In the genomic region with DNA sequence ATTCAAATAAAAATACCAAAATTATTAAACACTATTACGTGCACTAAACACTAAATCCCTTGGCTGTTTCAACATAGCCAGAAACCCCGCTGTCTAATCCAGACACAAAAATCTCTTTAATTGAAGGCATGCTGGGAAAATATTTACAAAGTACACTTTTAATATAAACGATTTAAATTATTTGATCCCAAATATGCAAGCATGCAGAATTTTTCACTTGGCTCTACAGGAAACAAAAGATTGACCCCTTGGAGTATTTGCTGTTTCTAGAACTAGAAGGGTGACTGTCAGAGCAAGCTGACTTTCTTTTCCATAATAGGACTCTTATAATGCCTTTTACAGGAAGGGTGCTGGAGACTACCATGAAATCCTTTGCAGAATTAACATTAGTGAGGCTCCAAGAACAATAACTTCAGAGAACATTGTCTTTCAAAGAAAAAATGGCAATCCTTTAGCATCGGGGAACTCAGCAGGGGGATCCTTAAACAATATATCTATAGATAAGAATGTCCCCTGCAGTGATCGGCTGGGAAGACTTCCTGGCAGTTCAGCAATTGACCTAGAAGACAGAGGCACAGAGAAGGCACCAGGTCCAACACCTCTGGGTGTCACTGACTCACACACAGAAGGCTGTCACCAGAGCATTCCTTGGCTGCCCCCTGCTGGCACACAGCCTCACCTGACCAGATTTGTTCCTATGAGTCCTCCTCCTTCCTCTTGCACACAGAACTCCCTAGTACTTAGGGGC, we compare ENCODE assay signal across 7 cellular contexts. TPM values are rescaled to one million over a fixed set of nuclear protein-coding genes. Genes with fewer than 3 reads are reported as not detected.
DNase-seq lines count a peak whose midpoint lies in the region; TF ChIP-seq lines count a peak whose summit lies in the region.

No MANE protein-coding gene starts in this region.

- peaks cover 28% of the 10 kb centered on the region for H3K79me2 ChIP-seq in Karpas-422 (ENCODE audit: low read length)

- TF ChIP-seq POLR2A in adrenal gland (IDR thresholded peaks at IDR 0.05): no peak

- intact Hi-C loops in adrenal gland (cut with DNase I): loop anchor here (2.0 to 5.0 kb wide), 2 partner anchors 180 to 182 kb away; no protein-coding TSS in a partner anchor

- H3K4me2 ChIP-seq in Karpas-422 (ENCODE audit: low read depth, low read length, poor library complexity, severe bottlenecking): no peak overlapping the region

- WGBS in adrenal gland, 4 donors: 59 to 70% (median 65%) methylated on average over 5 of the region's 5 CpGs

- H3K27ac ChIP-seq in Karpas-422 (ENCODE audit: low read length) (no peak overlapping the region), adrenal gland (no peak overlapping the region)

- no peaks in the 10 kb centered on the region for H4K20me1 ChIP-seq in Karpas-422 (ENCODE audit: insufficient read depth, low read depth, low read length)

- DNase-seq in GM12865 (ENCODE audit: low read depth): peak; percentile 82
- peak; percentile 57 for DNase-seq in H4 (ENCODE audit: low spot score)
- peak; percentile 87 for DNase-seq in Karpas-422
- peak; percentile 47 for DNase-seq in SKM-1 treated with dmso at 0.1 percent for 144 hours (lab: John Stamatoyannopoulos, UW; ENCODE audit: unreplicated experiment)
- DNase-seq in adrenal gland: peak; percentile 82 to 95 (median 89)
- peak; percentile 7 for DNase-seq in iPS DF 4.7 (ENCODE audit: extremely low read depth, low spot score)
- DNase-seq in stimulated activated CD4-positive, alpha-beta T cell treated with anti-CD3 and anti-CD28 coated beads, Interleukin-12 subunit alpha, Interleukin-12 subunit beta, amount 100 ng/mL, for 48 hours (ENCODE audit: low read depth in 2 of 3, low spot score in 1 of 3): peak; percentile 56 to 74 (median 67)

- H3K4me3 ChIP-seq in GM12865 (ENCODE audit: low read depth, low read length) (no peak overlapping the region), Karpas-422 (ENCODE audit: low read length) (no peak overlapping the region), adrenal gland (no peak overlapping the region)

- H3K27me3 ChIP-seq in Karpas-422 (ENCODE audit: low read length) (no peaks in the 10 kb centered on the region), adrenal gland (no peaks in the 10 kb centered on the region)

- H3K4me1 ChIP-seq in Karpas-422 (ENCODE audit: low read length) (no peaks in the 10 kb centered on the region), adrenal gland (replicated peaks in 1 of 2) (peaks cover 4 to 27% of the 10 kb centered on the region in 2 donors)

- TF ChIP-seq CTCF in GM12865 (IDR thresholded peaks at IDR 0.05; ENCODE audit: insufficient read depth, low read depth, low read length, missing control alignments) (peak; percentile 84), adrenal gland (IDR thresholded peaks at IDR 0.05) (peak; percentile 49 to 89 (median 82))

- no peaks in the 10 kb centered on the region for H3K9me3 ChIP-seq in Karpas-422 (ENCODE audit: low read length)
- H3K9me3 ChIP-seq in adrenal gland (replicated peaks in 1 of 3): no peaks in the 10 kb centered on the region

- H3K36me3 ChIP-seq in Karpas-422 (ENCODE audit: insufficient read depth, low read length): peaks cover 69% of the 10 kb centered on the region
- H3K36me3 ChIP-seq in adrenal gland (replicated peaks in 1 of 2): peaks cover 0 to 60% of the 10 kb centered on the region in 2 donors

- H3K9ac ChIP-seq in Karpas-422 (ENCODE audit: low read length): no peak overlapping the region

- H2AFZ ChIP-seq in Karpas-422 (ENCODE audit: low read length): no peak overlapping the region

- no peaks in the 10 kb centered on the region for H3K9me2 ChIP-seq in Karpas-422 (replicated peaks; ENCODE audit: insufficient read depth, low read length)

RNA-seq across cellular contexts. Expression of a gene that starts 55.8 kb away (rescaled TPM):
- not detected in 2 replicates for total RNA-seq in H4 (2014; rRNA removed; shearing (Covaris generic))
- 0.25 TPM in 1 of 2 replicates, not detected in the other for total RNA-seq in Karpas-422 (2014; rRNA removed; shearing (Covaris generic); ENCODE audit: low replicate concordance)
- total RNA-seq in adrenal gland: not detected
- 1 to 10 TPM in 1 of 3 donors, under 1 TPM in 1, not detected in 1; 0.64 to 2.0 TPM for polyA plus RNA-seq in adrenal gland

Comparison
In these comparisons a context has a peak if more than half of its experiments do, and no peak if none do; other contexts are left out.
1. DNase-seq: peak in every context shown above with its lines; median percentile 89 in adrenal gland; 87 in Karpas-422; 82 in GM12865; 67 in stimulated activated CD4-positive, alpha-beta T cell treated with anti-CD3 and anti-CD28 coated beads, Interleukin-12 subunit alpha, Interleukin-12 subunit beta, amount 100 ng/mL, for 48 hours; 57 in H4; 47 in SKM-1 treated with dmso at 0.1 percent for 144 hours; 7 in iPS DF 4.7.